In genomic region chr6:100514603-100515002, GRCh38 we compare ENCODE assay signal across 21 cellular contexts. TPM values are rescaled to one million over a fixed set of nuclear protein-coding genes. Genes with fewer than 3 reads are reported as not detected.
A peak's percentile ranks its signal among the peaks of the same experiment; 100 is the strongest.
DNase-seq lines count a peak whose midpoint lies in the region; ATAC-seq, FAIRE-seq and TF ChIP-seq lines count a peak whose summit lies in the region.
"Had no signal": no experiment of that assay in that cellular context is flagged by ENCODE, and none has a peak within 500 bp of the region (broad histone marks: within the 10 kb centered on the region; RNA-seq: fewer than 3 reads in every experiment).

No MANE protein-coding gene starts in this region.

- no peak overlapping the region for H3K14ac ChIP-seq in H9 (ENCODE audit: insufficient read depth, low read length)

- H2BK15ac ChIP-seq in H9 (ENCODE audit: low read depth, low read length): no peak overlapping the region

- H4K91ac ChIP-seq in H9 (ENCODE audit: insufficient read length, low read depth, low read length): no peak overlapping the region

- H3K18ac ChIP-seq in H9 (ENCODE audit: insufficient read length, low read depth, low read length): no peak overlapping the region

- no peaks in the 10 kb centered on the region for H4K20me1 ChIP-seq in H9 (ENCODE audit: control insufficient read depth, insufficient read depth, insufficient read length)
- H4K20me1 ChIP-seq: BLaER1 treated with 17β-estradiol and CSF1 and Interleukin-3, amounts not matched to agents 10 nM and 100 nM had no signal

- no peak overlapping the region for H2BK20ac ChIP-seq in H9 (ENCODE audit: low read depth, low read length, poor library complexity, severe bottlenecking)

- no peak overlapping the region for H3K27ac Mint-ChIP-seq in H9
- H3K27ac Mint-ChIP-seq: B cell; CD4-positive, alpha-beta T cell; CD8-positive, alpha-beta T cell had no signal

- no peaks in the 10 kb centered on the region for H3K9me3 ChIP-seq in H9 (ENCODE audit: control insufficient read depth, low read depth, low read length)
- H3K9me3 ChIP-seq: A549; BLaER1 treated with 17β-estradiol and CSF1 and Interleukin-3, amounts not matched to agents 10 nM and 100 nM; Caco-2 had no signal

- H3K9ac ChIP-seq in H9 (ENCODE audit: extremely low read depth, insufficient read length, low read length): no peak overlapping the region
- H3K9ac ChIP-seq: BLaER1 treated with 17β-estradiol and CSF1 and Interleukin-3, amounts not matched to agents 10 nM and 100 nM had no signal

- no peaks in the 10 kb centered on the region for H3K79me2 ChIP-seq in H9 (ENCODE audit: insufficient read depth, low read length)

- no peak overlapping the region for H2BK12ac ChIP-seq in H9 (ENCODE audit: insufficient read length, low read depth, low read length)

- H3K79me1 ChIP-seq in H9 (ENCODE audit: insufficient read depth, low read depth, low read length, poor library complexity, severe bottlenecking): no peaks in the 10 kb centered on the region

- H4K8ac ChIP-seq in H9 (replicated peaks; ENCODE audit: insufficient read length, low read depth, low read length): no peak overlapping the region

- H3K27ac ChIP-seq in H9 (ENCODE audit: insufficient read length, low read depth, low read length): no peak overlapping the region
- H3K27ac ChIP-seq: A549; BLaER1 treated with 17β-estradiol and CSF1 and Interleukin-3, amounts not matched to agents 10 nM and 100 nM; C4-2B had no signal

- H2AFZ ChIP-seq in H9 (ENCODE audit: low read length): no peak overlapping the region

- no peaks in the 10 kb centered on the region for H3K9me3 Mint-ChIP-seq in H9
- H3K9me3 Mint-ChIP-seq: CD4-positive, alpha-beta T cell; CD8-positive, alpha-beta T cell had no signal

- DNase-seq in NCI-H82 (lab: John Stamatoyannopoulos, UW) (peak; percentile 34), NCI-H82 treated with DMSO at 0.1 percent for 48 hours (lab: John Stamatoyannopoulos, UW; ENCODE audit: unreplicated experiment) (no peak), H9 (no peak), NCI-H69 (lab: John Stamatoyannopoulos, UW) (peak; percentile 28), 8988T (no peak)
- DNase-seq: AML-193; Caco-2; Calu3; CD4-positive, alpha-beta T cell; CD8-positive, alpha-beta T cell; DMS79 treated with DMSO at 0.1 percent for 48 hours; GF-D8 had no signal

- H3K56ac ChIP-seq in H9 (ENCODE audit: insufficient read length, low read depth, low read length): peak overlapping the region; percentile 82

- WGBS in H9 (ENCODE audit: extremely low coverage, insufficient read length, low lambda C conversion rate): no CpG with 5 or more reads among the region's 3 CpGs

- no peaks in the 10 kb centered on the region for H3K4me1 ChIP-seq in H9 (ENCODE audit: insufficient read depth, low read length)
- H3K4me1 ChIP-seq: A549; BLaER1 treated with 17β-estradiol and CSF1 and Interleukin-3, amounts not matched to agents 10 nM and 100 nM had no signal

- H3K4ac ChIP-seq in H9 (ENCODE audit: low read depth, low read length): no peak overlapping the region

- peak; percentile 55 for FAIRE-seq in islet of Langerhans (lab: Jason Lieb, UNC)
- FAIRE-seq: A549, GM12891 had no signal

- H3K27me3 ChIP-seq in H9 (ENCODE audit: insufficient read depth, low read length): no peaks in the 10 kb centered on the region
- H3K27me3 ChIP-seq: BLaER1 treated with 17β-estradiol and CSF1 and Interleukin-3, amounts not matched to agents 10 nM and 100 nM had no signal

- H2BK120ac ChIP-seq in H9 (ENCODE audit: low read depth, low read length, poor library complexity, severe bottlenecking): no peak overlapping the region

- H3K4me3 Mint-ChIP-seq in H9: no peak overlapping the region
- H3K4me3 Mint-ChIP-seq: B cell; CD4-positive, alpha-beta T cell; CD8-positive, alpha-beta T cell had no signal

- H3K36me3 Mint-ChIP-seq in H9 (ENCODE audit: insufficient read depth in 1 of 3, low read depth in 3 of 3): peaks cover 3 to 24% (median 9%) of the 10 kb centered on the region in 3 experiments; a peak in 5 of 7 replicates

- no peaks in the 10 kb centered on the region for H3K23me2 ChIP-seq in H9 (ENCODE audit: insufficient read length, low read depth, low read length, poor library complexity, severe bottlenecking)

- no peak for TF ChIP-seq CTCF in H9 (conservative IDR thresholded peaks at IDR 0.05)

- no peak overlapping the region for H4K5ac ChIP-seq in H9 (ENCODE audit: insufficient read length, low read depth, low read length)

- no peak overlapping the region for H2BK5ac ChIP-seq in H9 (ENCODE audit: insufficient read length, low read length)

- ATAC-seq in HG03045 (IDR thresholded peaks at IDR 0.05; ENCODE audit: unreplicated experiment) (no peak), GM21529 (IDR thresholded peaks at IDR 0.05; ENCODE audit: unreplicated experiment) (no peak)
- ATAC-seq: A549; CD8-positive, alpha-beta T cell had no signal

- H3K23ac ChIP-seq in H9 (ENCODE audit: insufficient read length, low read depth, low read length): no peak overlapping the region

- no peak overlapping the region for H3K4me2 ChIP-seq in H9 (ENCODE audit: insufficient read depth, insufficient read length, low read length)
- H3K4me2 ChIP-seq: A549; BLaER1 treated with 17β-estradiol and CSF1 and Interleukin-3, amounts not matched to agents 10 nM and 100 nM had no signal

- no peak overlapping the region for H3T11ph ChIP-seq in H9 (ENCODE audit: low read length)

- no peak overlapping the region for H2AK5ac ChIP-seq in H9 (ENCODE audit: insufficient read length, low read length)

- H3K4me1 Mint-ChIP-seq in H9: no peaks in the 10 kb centered on the region
- H3K4me1 Mint-ChIP-seq: B cell had no signal

- no peaks in the 10 kb centered on the region for H3K27me3 Mint-ChIP-seq in H9 (ENCODE audit: low read depth)
- H3K27me3 Mint-ChIP-seq: B cell; CD4-positive, alpha-beta T cell had no signal

RNA-seq across cellular contexts. Expression of gene SIM1, which starts 49.9 kb away (rescaled TPM):
- total RNA-seq in H9 (2021): 0.07 TPM in 1 of 2 replicates, not detected in the other
- total RNA-seq: A172; B cell; Caco-2; Calu3; CD4-positive, alpha-beta T cell; CD8-positive, alpha-beta T cell had no signal

Comparison
In these comparisons a context has a peak if more than half of its experiments do, and no peak if none do; other contexts are left out.
1. DNase-seq: peak in NCI-H82 (single experiment) and NCI-H69 (single experiment); none in NCI-H82 treated with DMSO at 0.1 percent for 48 hours (single experiment), H9 (single experiment) and 8988T (single experiment).